22 cellular contexts compared by ENCODE assay signal in genomic region chr3:183564046-183564445, GRCh38. TPM values are rescaled to one million over a fixed set of nuclear protein-coding genes. Genes with fewer than 3 reads are reported as not detected.
DNase-seq lines count a peak whose midpoint lies in the region; ATAC-seq and TF ChIP-seq lines count a peak whose summit lies in the region.
"Had no signal": no experiment of that assay in that cellular context is flagged by ENCODE, and none has a peak within 500 bp of the region (broad histone marks: within the 10 kb centered on the region; RNA-seq: fewer than 3 reads in every experiment).

No MANE protein-coding gene starts in this region.

- no peaks in the 10 kb centered on the region for H3K27me3 Mint-ChIP-seq in activated T-cell treated with anti-CD3 and anti-CD28 coated beads, Interleukin-2, amount 50 U/mL, for 24 hours
- H3K27me3 Mint-ChIP-seq in activated T-cell treated with anti-CD3 and anti-CD28 coated beads, Interleukin-2, amount 50 U/mL, for 4 hours (ENCODE audit: low read depth) = no peaks in the 10 kb centered on the region
- H3K27me3 Mint-ChIP-seq in GM23338 (ENCODE audit: insufficient read depth, low read depth, poor library complexity) = peaks cover 6% of the 10 kb centered on the region
- H3K27me3 Mint-ChIP-seq in activated B cell treated with CpG ODN at 0.5 μM for 24 hours = no peaks in the 10 kb centered on the region

- intact Hi-C loops in activated B cell treated with CpG ODN at 0.5 μM for 24 hours (cut with micrococcal nuclease) (no loop called here), breast epithelium (cut with DNase I; ENCODE audit: low total_unique reads) (no loop called here)

- DNase-seq in activated T-cell treated with anti-CD3 and anti-CD28 coated beads, Interleukin-2, amount 50 U/mL, for 24 hours = no peak
- no peak for DNase-seq in activated T-cell treated with anti-CD3 and anti-CD28 coated beads, Interleukin-2, amount 50 U/mL, for 4 hours
- no peak for DNase-seq in GM23338 (ENCODE audit: low spot score)
- no peak for DNase-seq in activated B cell treated with CpG ODN at 0.5 μM for 24 hours
- peak; percentile 68 for DNase-seq in mesenteric fat pad (ENCODE audit: low spot score)
- DNase-seq in germinal center (ENCODE audit: low spot score) = no peak
- no peak for DNase-seq in breast epithelium (ENCODE audit: low spot score in 2 of 2)
- DNase-seq: activated effector memory CD4-positive, alpha-beta T cell treated with anti-CD3 and anti-CD28 coated beads, Interleukin-2, amount 50 U/mL, for 16 hours; C1 segment of cervical spinal cord; GOT3; NCI-H1436; NCI-H2107; NCI-H510A treated with DMSO at 0.1 percent for 48 hours; spleen had no signal

- ATAC-seq in activated T-cell treated with anti-CD3 and anti-CD28 coated beads, Interleukin-2, amount 50 U/mL, for 4 hours = no peak
- ATAC-seq in GM23338 (no peak), activated B cell treated with CpG ODN at 0.5 μM for 24 hours (ENCODE audit: low read depth) (no peak), HG02973 (IDR thresholded peaks at IDR 0.05; ENCODE audit: unreplicated experiment) (no peak)

- H3K27me3 ChIP-seq in GM23338 (ENCODE audit: insufficient read depth) (no peaks in the 10 kb centered on the region), breast epithelium (no peaks in the 10 kb centered on the region)
- H3K27me3 ChIP-seq: ovary, spleen had no signal

- H3K4me3 Mint-ChIP-seq in activated T-cell treated with anti-CD3 and anti-CD28 coated beads, Interleukin-2, amount 50 U/mL, for 24 hours = no peak overlapping the region
- H3K4me3 Mint-ChIP-seq in activated T-cell treated with anti-CD3 and anti-CD28 coated beads, Interleukin-2, amount 50 U/mL, for 4 hours = no peak overlapping the region
- H3K4me3 Mint-ChIP-seq in GM23338 = no peak overlapping the region
- H3K4me3 Mint-ChIP-seq in activated B cell treated with CpG ODN at 0.5 μM for 24 hours = peak overlapping the region; percentile 15
- H3K4me3 Mint-ChIP-seq: memory B cell had no signal

- no peak overlapping the region for H3K4me2 ChIP-seq in GM23338

- CTCF ChIA-PET in activated B cell treated with CpG ODN at 0.5 μM for 24 hours (lab: Charles Lee) = no interaction called here

- H3K9me2 ChIP-seq in GM23338 (ENCODE audit: insufficient read depth) = peaks cover 4% of the 10 kb centered on the region; the same call in 1 of the 2 replicates

- H3K4me1 Mint-ChIP-seq in activated T-cell treated with anti-CD3 and anti-CD28 coated beads, Interleukin-2, amount 50 U/mL, for 24 hours (ENCODE audit: low read depth) = peaks cover 15% of the 10 kb centered on the region
- H3K4me1 Mint-ChIP-seq in activated T-cell treated with anti-CD3 and anti-CD28 coated beads, Interleukin-2, amount 50 U/mL, for 4 hours (ENCODE audit: low read depth) = peaks cover 7% of the 10 kb centered on the region
- H3K4me1 Mint-ChIP-seq in GM23338 (peaks cover 9% of the 10 kb centered on the region; the same call in 2 of the 3 replicates), activated B cell treated with CpG ODN at 0.5 μM for 24 hours (peaks cover 7% of the 10 kb centered on the region)

- no peaks in the 10 kb centered on the region for H3K9me3 Mint-ChIP-seq in activated T-cell treated with anti-CD3 and anti-CD28 coated beads, Interleukin-2, amount 50 U/mL, for 24 hours
- H3K9me3 Mint-ChIP-seq in activated T-cell treated with anti-CD3 and anti-CD28 coated beads, Interleukin-2, amount 50 U/mL, for 4 hours = no peaks in the 10 kb centered on the region
- no peaks in the 10 kb centered on the region for H3K9me3 Mint-ChIP-seq in GM23338
- H3K9me3 Mint-ChIP-seq in activated B cell treated with CpG ODN at 0.5 μM for 24 hours = peaks cover under 1% of the 10 kb centered on the region
- H3K9me3 Mint-ChIP-seq: memory B cell had no signal

- POLR2A ChIA-PET in activated B cell treated with CpG ODN at 0.5 μM for 24 hours (lab: Charles Lee) = no interaction called here

- H2AFZ ChIP-seq in GM23338 = peak overlapping the region; percentile 80

- no peaks in the 10 kb centered on the region for H4K20me1 ChIP-seq in GM23338 (replicated peaks; ENCODE audit: insufficient read depth)

- no peaks in the 10 kb centered on the region for H3K9me3 ChIP-seq in breast epithelium
- H3K9me3 ChIP-seq: ovary, spleen had no signal

- no peaks in the 10 kb centered on the region for H3K79me2 ChIP-seq in GM23338 (replicated peaks; ENCODE audit: insufficient read depth)

- H3K4me1 ChIP-seq in GM23338 (ENCODE audit: insufficient read depth) (peaks cover 10% of the 10 kb centered on the region), breast epithelium (no peaks in the 10 kb centered on the region)

- no peak for TF ChIP-seq CTCF in GM23338 (conservative IDR thresholded peaks at IDR 0.05; ENCODE audit: low read depth in 2 of 2)
- TF ChIP-seq CTCF in activated B cell treated with CpG ODN at 0.5 μM for 24 hours (IDR thresholded peaks at IDR 0.05) = no peak
- no peak for TF ChIP-seq CTCF in breast epithelium (IDR thresholded peaks at IDR 0.05)

- H3K27ac ChIP-seq in GM23338 (ENCODE audit: low read depth) (no peak overlapping the region), breast epithelium (no peak overlapping the region)
- H3K27ac ChIP-seq: coronary artery, RWPE1, SK-N-MC, spleen had no signal

- H3K27ac Mint-ChIP-seq in activated T-cell treated with anti-CD3 and anti-CD28 coated beads, Interleukin-2, amount 50 U/mL, for 24 hours = peak overlapping the region; percentile 67
- peak overlapping the region; percentile 39; the same call in 1 of the 2 replicates for H3K27ac Mint-ChIP-seq in GM23338
- no peak overlapping the region for H3K27ac Mint-ChIP-seq in activated B cell treated with CpG ODN at 0.5 μM for 24 hours
- H3K27ac Mint-ChIP-seq: memory B cell had no signal

- no peaks in the 10 kb centered on the region for H3K36me3 ChIP-seq in GM23338 (ENCODE audit: insufficient read depth)
- H3K36me3 ChIP-seq in breast epithelium = no peaks in the 10 kb centered on the region
- H3K36me3 ChIP-seq: ovary, spleen had no signal

- H3F3A ChIP-seq in GM23338 (replicated peaks; ENCODE audit: low read depth) = no peaks in the 10 kb centered on the region

- TF ChIP-seq POLR2A in breast epithelium (IDR thresholded peaks at IDR 0.05) = no peak

- H3K4me3 ChIP-seq in GM23338 (no peak overlapping the region), breast epithelium (no peak overlapping the region)
- H3K4me3 ChIP-seq: coronary artery, ovary, SK-N-MC, spleen had no signal

- H3K36me3 Mint-ChIP-seq in activated T-cell treated with anti-CD3 and anti-CD28 coated beads, Interleukin-2, amount 50 U/mL, for 24 hours (ENCODE audit: low read depth) = no peaks in the 10 kb centered on the region
- H3K36me3 Mint-ChIP-seq in activated T-cell treated with anti-CD3 and anti-CD28 coated beads, Interleukin-2, amount 50 U/mL, for 4 hours (ENCODE audit: insufficient read depth) = no peaks in the 10 kb centered on the region
- H3K36me3 Mint-ChIP-seq in GM23338 (ENCODE audit: low read depth) (no peaks in the 10 kb centered on the region), activated B cell treated with CpG ODN at 0.5 μM for 24 hours (ENCODE audit: low read depth) (no peaks in the 10 kb centered on the region)

TF ChIP-seq in GM23338, 12 proteins besides CTCF, POLR2A, EP300 and RAD21:
- TF ChIP-seq EZH2phosphoT487 (IDR thresholded peaks at IDR 0.05; ENCODE audit: unreplicated experiment) (no peak), ZNF114 (CRISPR knock-in tag; IDR thresholded peaks at IDR 0.05) (no peak), CREB1 (CRISPR knock-in tag; IDR thresholded peaks at IDR 0.05; ENCODE audit: low read depth) (no peak), REST (IDR thresholded peaks at IDR 0.05; ENCODE audit: unreplicated experiment) (no peak), JUNB (IDR thresholded peaks at IDR 0.05; ENCODE audit: unreplicated experiment) (no peak), STAT1 (IDR thresholded peaks at IDR 0.05; ENCODE audit: unreplicated experiment) (no peak)

RNA-seq across cellular contexts. Expression of gene KLHL6, which starts 8.5 kb away (rescaled TPM):
- total RNA-seq in activated T-cell treated with anti-CD3 and anti-CD28 coated beads, Interleukin-2, amount 50 U/mL, for 4 hours = 10 to 100 TPM; 27.9 to 35.5 (median 29.9) TPM
- 0.12 TPM in 1 of 2 replicates, not detected in the other for total RNA-seq in GM23338 (2014; rRNA removed; shearing (Covaris generic))
- 0.05 TPM in 1 of 2 replicates, not detected in the other for polyA plus RNA-seq in GM23338 (2016; fragmentation: Nextera tagmentation; extraction: Ambion mirVana)
- 34.6 and 41.7 TPM in 2 replicates for total RNA-seq in activated B cell treated with CpG ODN at 0.5 μM for 24 hours
- 5.7 TPM for total RNA-seq in mesenteric fat pad
- total RNA-seq in breast epithelium = 1 to 10 TPM; 2.7 to 7.9 (median 4.3) TPM
- total RNA-seq: fibroblast of lung, M059J had no signal
- polyA plus RNA-seq: fibroblast of lung had no signal
